10 cellular contexts compared by ENCODE assay signal in the genomic region with DNA sequence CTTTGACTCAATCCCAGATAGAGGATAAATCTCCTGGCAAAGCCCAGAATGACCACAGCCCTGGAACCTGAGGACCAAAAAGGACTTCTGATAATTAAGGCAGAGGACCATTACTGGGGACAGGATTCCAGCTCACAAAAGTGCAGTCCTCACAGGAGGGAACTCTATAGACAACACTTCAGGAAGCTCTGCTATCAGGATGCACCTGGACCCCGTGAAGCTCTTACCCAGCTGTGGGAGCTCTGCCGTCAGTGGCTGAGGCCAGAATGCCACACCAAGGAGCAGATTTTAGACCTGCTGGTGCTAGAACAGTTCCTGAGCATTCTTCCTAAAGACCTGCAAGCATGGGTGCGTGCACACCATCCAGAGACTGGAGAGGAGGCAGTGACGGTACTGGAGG. TPM values are rescaled to one million over a fixed set of nuclear protein-coding genes. Genes with fewer than 3 reads are reported as not detected.
DNase-seq lines count a peak whose midpoint lies in the region; ATAC-seq and TF ChIP-seq lines count a peak whose summit lies in the region.
"Had no signal": no experiment of that assay in that cellular context is flagged by ENCODE, and none has a peak within 500 bp of the region (broad histone marks: within the 10 kb centered on the region; RNA-seq: fewer than 3 reads in every experiment).

No MANE protein-coding gene starts in this region.

- peak overlapping the region; percentile 89 for H3K4me3 Mint-ChIP-seq in activated CD4-positive, alpha-beta memory T cell treated with anti-CD3 and anti-CD28 coated beads, Interleukin-2, amount 10 ng/mL, durations not matched to agents 7 days and 5 days
- H3K4me3 Mint-ChIP-seq in mesothelial cell of epicardium, result peak overlapping the region; percentile 98

- CTCF ChIA-PET in activated CD4-positive, alpha-beta memory T cell treated with anti-CD3 and anti-CD28 coated beads, Interleukin-2, amount 10 ng/mL, durations not matched to agents 7 days and 5 days (lab: Charles Lee), result interaction anchor here (1.0 to 2.9 kb wide), 5 partner anchors 8 to 223 kb away, joined by 3 to 12 read pairs (median 6); partner anchors contain the start of gene ZKSCAN8

- H3K27me3 Mint-ChIP-seq in activated CD4-positive, alpha-beta memory T cell treated with anti-CD3 and anti-CD28 coated beads, Interleukin-2, amount 10 ng/mL, durations not matched to agents 7 days and 5 days, result no peaks in the 10 kb centered on the region
- no peaks in the 10 kb centered on the region for H3K27me3 Mint-ChIP-seq in mesothelial cell of epicardium (ENCODE audit: low read depth)

- no peak for DNase-seq in BE2C
- no peak for DNase-seq in activated CD4-positive, alpha-beta memory T cell treated with anti-CD3 and anti-CD28 coated beads, Interleukin-2, amount 10 ng/mL, durations not matched to agents 7 days and 5 days
- no peak for DNase-seq in mesothelial cell of epicardium (ENCODE audit: low spot score in 2 of 2, unreplicated experiment in 2 of 2)
- no peak for DNase-seq in stimulated activated CD4-positive, alpha-beta T cell treated with anti-CD3 and anti-CD28 coated beads, Interleukin-4, amount 100 ng/mL, for 24 hours
- no peak for DNase-seq in cerebellar cortex (ENCODE audit: low spot score)
- no peak for DNase-seq in right atrium auricular region (ENCODE audit: low spot score)
- DNase-seq in heart right ventricle, result no peak
- DNase-seq: activated CD4-positive, alpha-beta T cell treated with anti-CD3 and anti-CD28 coated beads, Interleukin-2, amount 50 U/mL, for 4 hours had no signal

- no peaks in the 10 kb centered on the region for H3K4me1 ChIP-seq in BE2C
- peaks cover 0 to 25% of the 10 kb centered on the region in 2 donors for H3K4me1 ChIP-seq in right atrium auricular region
- H3K4me1 ChIP-seq in heart right ventricle, result peaks cover 0 to 38% (median 20%) of the 10 kb centered on the region in 9 donors

- H3K27me3 ChIP-seq in BE2C (no peaks in the 10 kb centered on the region), right atrium auricular region (no peaks in the 10 kb centered on the region), heart right ventricle (no peaks in the 10 kb centered on the region)

- H3K27ac ChIP-seq in right atrium auricular region, result no peak overlapping the region
- H3K27ac ChIP-seq in heart right ventricle, result peak overlapping the region in 1 of 10 donors; percentile 88

- H3K27ac Mint-ChIP-seq in activated CD4-positive, alpha-beta memory T cell treated with anti-CD3 and anti-CD28 coated beads, Interleukin-2, amount 10 ng/mL, durations not matched to agents 7 days and 5 days, result peak overlapping the region; percentile 78
- H3K27ac Mint-ChIP-seq in mesothelial cell of epicardium, result no peak overlapping the region

- no peak for TF ChIP-seq CTCF in BE2C (IDR thresholded peaks at IDR 0.05; ENCODE audit: low read depth, low read length)
- no peak for TF ChIP-seq CTCF in mesothelial cell of epicardium (IDR thresholded peaks at IDR 0.05; ENCODE audit: unreplicated experiment)
- no peak for TF ChIP-seq CTCF in right atrium auricular region (IDR thresholded peaks at IDR 0.05)
- TF ChIP-seq CTCF in heart right ventricle (IDR thresholded peaks at IDR 0.05), result no peak

- H3K9me3 Mint-ChIP-seq in activated CD4-positive, alpha-beta memory T cell treated with anti-CD3 and anti-CD28 coated beads, Interleukin-2, amount 10 ng/mL, durations not matched to agents 7 days and 5 days, result no peaks in the 10 kb centered on the region
- H3K9me3 Mint-ChIP-seq in mesothelial cell of epicardium, result no peaks in the 10 kb centered on the region

- peaks cover 57% of the 10 kb centered on the region for H3K36me3 Mint-ChIP-seq in activated CD4-positive, alpha-beta memory T cell treated with anti-CD3 and anti-CD28 coated beads, Interleukin-2, amount 10 ng/mL, durations not matched to agents 7 days and 5 days (ENCODE audit: low read depth)
- peaks cover 21% of the 10 kb centered on the region for H3K36me3 Mint-ChIP-seq in mesothelial cell of epicardium

- peak; percentile 6 for ATAC-seq in GM18502 (IDR thresholded peaks at IDR 0.05; ENCODE audit: poor library complexity, unreplicated experiment)
- ATAC-seq in heart right ventricle, result no peak

- intact Hi-C loops in heart right ventricle (cut with DNase I), result loop anchor here in 1 of 10 donors (10.0 kb wide), 1 partner anchor 229 kb away; no protein-coding TSS in a partner anchor

- POLR2A ChIA-PET in activated CD4-positive, alpha-beta memory T cell treated with anti-CD3 and anti-CD28 coated beads, Interleukin-2, amount 10 ng/mL, durations not matched to agents 7 days and 5 days (lab: Charles Lee), result interaction anchor here (0.6 to 6.1 kb wide), 10 partner anchors 14 to 259 kb away, joined by 4 to 78 read pairs (median 6); partner anchors contain the start of genes ZKSCAN4, ZKSCAN8 and ZSCAN26

- H3K4me1 Mint-ChIP-seq in activated CD4-positive, alpha-beta memory T cell treated with anti-CD3 and anti-CD28 coated beads, Interleukin-2, amount 10 ng/mL, durations not matched to agents 7 days and 5 days, result peaks cover 47% of the 10 kb centered on the region
- peaks cover 19% of the 10 kb centered on the region for H3K4me1 Mint-ChIP-seq in mesothelial cell of epicardium

- H3K9me3 ChIP-seq in BE2C (no peaks in the 10 kb centered on the region), right atrium auricular region (no peaks in the 10 kb centered on the region), heart right ventricle (no peaks in the 10 kb centered on the region)
- H3K9me3 ChIP-seq: prostate gland had no signal

- peak overlapping the region; percentile 87; the same call in 1 of the 2 replicates for H3K4me3 ChIP-seq in BE2C (ENCODE audit: low read depth, low read length)
- no peak overlapping the region for H3K4me3 ChIP-seq in right atrium auricular region
- peak overlapping the region in 3 of 10 donors; percentile 68 to 75 (median 69) for H3K4me3 ChIP-seq in heart right ventricle

- H3K36me3 ChIP-seq in BE2C (peaks cover 18% of the 10 kb centered on the region), right atrium auricular region (peaks cover 6% of the 10 kb centered on the region), heart right ventricle (peaks cover 0 to 77% (median 16%) of the 10 kb centered on the region in 9 donors)
- H3K36me3 ChIP-seq: prostate gland had no signal

- 70 to 72% methylated on average over 4 of the region's 4 CpGs for WGBS in heart right ventricle, 2 donors

RNA-seq across cellular contexts. Expression of gene ZSCAN16, which starts 1.0 kb away (rescaled TPM):
- polyA plus RNA-seq in BE2C (2012; ENCODE audit: insufficient read depth, insufficient read length, low read depth), result 5.3 TPM
- 1 to 10 TPM; 5.3 TPM for total RNA-seq in activated CD4-positive, alpha-beta memory T cell treated with anti-CD3 and anti-CD28 coated beads, Interleukin-2, amount 10 ng/mL, durations not matched to agents 7 days and 5 days
- total RNA-seq in mesothelial cell of epicardium, result 9.1 to 11.7 TPM (median 11.3 TPM) in 3 replicates
- 1 to 10 TPM; 1.2 to 3.1 TPM for total RNA-seq in right atrium auricular region
- 1 to 10 TPM; 1.4 to 3.3 (median 1.8) TPM for total RNA-seq in heart right ventricle
- 1 to 10 TPM; 4.7 to 5.6 TPM for polyA plus RNA-seq in heart right ventricle

RNA-seq across cellular contexts. Expression of gene ZKSCAN8, which starts 16.3 kb away (rescaled TPM):
- 18.9 TPM for polyA plus RNA-seq in BE2C (2012; ENCODE audit: insufficient read depth, insufficient read length, low read depth)
- total RNA-seq in activated CD4-positive, alpha-beta memory T cell treated with anti-CD3 and anti-CD28 coated beads, Interleukin-2, amount 10 ng/mL, durations not matched to agents 7 days and 5 days, result 10 to 100 TPM; 20.9 to 21.6 TPM
- total RNA-seq in mesothelial cell of epicardium, result 51.7 to 53.1 TPM (median 52.8 TPM) in 3 replicates
- 10 to 100 TPM; 10.4 to 13.1 TPM for total RNA-seq in right atrium auricular region
- 10 to 100 TPM; 11.8 to 18.5 (median 14.8) TPM for total RNA-seq in heart right ventricle
- polyA plus RNA-seq in heart right ventricle, result 1 to 10 TPM; 2.7 to 4.2 TPM

RNA-seq across cellular contexts. Expression of gene ZNF165, which starts 45.0 kb away (rescaled TPM):
- 1.4 TPM for polyA plus RNA-seq in BE2C (2012; ENCODE audit: insufficient read depth, insufficient read length, low read depth)
- total RNA-seq in activated CD4-positive, alpha-beta memory T cell treated with anti-CD3 and anti-CD28 coated beads, Interleukin-2, amount 10 ng/mL, durations not matched to agents 7 days and 5 days, result under 1 TPM; 0.40 to 0.50 TPM
- total RNA-seq in mesothelial cell of epicardium (3.7 to 4.6 TPM (median 4.0 TPM) in 3 replicates), right atrium auricular region (1 to 10 TPM in 1 of 2 donors, under 1 TPM in 1; 0.47 to 1.1 TPM), heart right ventricle (under 1 TPM in 9 of 10 donors, not detected in 1; 0.27 to 0.69 (median 0.45) TPM)
- polyA plus RNA-seq in heart right ventricle, result under 1 TPM; 0.49 to 0.51 TPM
